14 cellular contexts compared by ENCODE assay signal in the genomic region with DNA sequence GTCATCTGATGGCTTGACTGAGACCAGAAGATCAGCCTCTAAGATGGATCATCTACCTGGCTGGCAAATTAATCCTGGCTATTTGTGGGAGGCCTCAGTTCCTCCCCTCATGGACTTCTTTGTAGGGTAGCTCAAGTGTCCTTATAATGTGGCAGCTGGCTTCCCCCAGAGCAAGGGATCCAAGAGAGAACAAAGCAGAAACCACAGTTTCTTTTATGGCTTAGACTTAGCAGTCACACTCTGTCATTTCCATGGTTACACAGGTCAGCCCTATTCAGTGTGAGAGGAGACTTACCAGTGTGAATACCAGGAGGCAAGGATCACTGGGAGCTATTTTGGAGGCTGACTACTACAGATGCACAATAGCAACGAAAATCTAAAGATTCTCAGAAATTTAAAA. TPM values are rescaled to one million over a fixed set of nuclear protein-coding genes. Genes with fewer than 3 reads are reported as not detected.
DNase-seq lines count a peak whose midpoint lies in the region; ATAC-seq and TF ChIP-seq lines count a peak whose summit lies in the region.
"Had no signal": no experiment of that assay in that cellular context is flagged by ENCODE, and none has a peak within 500 bp of the region (broad histone marks: within the 10 kb centered on the region; RNA-seq: fewer than 3 reads in every experiment).

No MANE protein-coding gene starts in this region.

- DNase-seq in GM13976 (ENCODE audit: low spot score): peak; percentile 24
- peak; percentile 16 for DNase-seq in NCI-H2227 (lab: John Stamatoyannopoulos, UW; ENCODE audit: unreplicated experiment)
- peak; percentile 54 for DNase-seq in medulla oblongata (ENCODE audit: extremely low spot score)
- no peak for DNase-seq in activated CD4-positive, alpha-beta T cell treated with anti-CD3 and anti-CD28 coated beads, Interleukin-2, amount 50 U/mL, for 4 hours
- DNase-seq in immature natural killer cell: no peak
- DNase-seq: NCI-H1048; stimulated activated CD4-positive, alpha-beta T cell treated with anti-CD3 and anti-CD28 coated beads, Interleukin-4, amount 100 ng/mL, for 4 hours had no signal

- peaks cover 3 to 7% (median 7%) of the 10 kb centered on the region in 3 donors for H3K27me3 Mint-ChIP-seq in immature natural killer cell (ENCODE audit: low read depth in 3 of 3)

- H3K4me3 Mint-ChIP-seq in immature natural killer cell: no peak overlapping the region
- H3K4me3 Mint-ChIP-seq: activated naive CD4-positive, alpha-beta T cell treated with anti-CD3 and anti-CD28 coated beads, Interleukin-2, amount 50 U/mL, for 24 hours; CD14-positive monocyte; stimulated activated naive CD8-positive, alpha-beta T cell treated with anti-CD3 and anti-CD28 coated beads, Interleukin-15, Interleukin-2, amounts not matched to agents 100 ng/mL and 50 ng/mL, for 24 hours had no signal

- no peak for TF ChIP-seq CTCF in GM13976 (IDR thresholded peaks at IDR 0.05; ENCODE audit: borderline replicate concordance, control extremely low read depth, extremely low read depth, insufficient read depth, missing control alignments)

- H3K36me3 Mint-ChIP-seq in immature natural killer cell: no peaks in the 10 kb centered on the region
- H3K36me3 Mint-ChIP-seq: activated naive CD4-positive, alpha-beta T cell treated with anti-CD3 and anti-CD28 coated beads, Interleukin-2, amount 50 U/mL, for 24 hours; CD14-positive monocyte had no signal

- no peaks in the 10 kb centered on the region for H3K9me3 Mint-ChIP-seq in immature natural killer cell
- H3K9me3 Mint-ChIP-seq: activated naive CD4-positive, alpha-beta T cell treated with anti-CD3 and anti-CD28 coated beads, Interleukin-2, amount 50 U/mL, for 24 hours; CD14-positive monocyte; stimulated activated naive CD8-positive, alpha-beta T cell treated with anti-CD3 and anti-CD28 coated beads, Interleukin-15, Interleukin-2, amounts not matched to agents 100 ng/mL and 50 ng/mL, for 24 hours had no signal

- in situ Hi-C loops in GM13976 (cut with MboI; ENCODE audit: low sequenced_read_pairs, unreplicated experiment): no loop called here

- H3K27ac Mint-ChIP-seq in immature natural killer cell: no peak overlapping the region
- H3K27ac Mint-ChIP-seq: activated naive CD4-positive, alpha-beta T cell treated with anti-CD3 and anti-CD28 coated beads, Interleukin-2, amount 50 U/mL, for 24 hours; CD14-positive monocyte; stimulated activated naive CD8-positive, alpha-beta T cell treated with anti-CD3 and anti-CD28 coated beads, Interleukin-15, Interleukin-2, amounts not matched to agents 100 ng/mL and 50 ng/mL, for 24 hours had no signal

- H3K4me1 Mint-ChIP-seq in immature natural killer cell: no peaks in the 10 kb centered on the region

- ATAC-seq in HG02852 (IDR thresholded peaks at IDR 0.05; ENCODE audit: unreplicated experiment) (peak; percentile 39), GM19397 (IDR thresholded peaks at IDR 0.05; ENCODE audit: unreplicated experiment) (no peak), GM21515 (IDR thresholded peaks at IDR 0.05; ENCODE audit: unreplicated experiment) (no peak)

RNA-seq across cellular contexts. Expression of gene ARL14, which starts 15.3 kb away (rescaled TPM):
- polyA plus RNA-seq in immature natural killer cell: not detected
- polyA plus RNA-seq: CD14-positive monocyte, fibroblast of lung had no signal

Comparison
In these comparisons a context has a peak if more than half of its experiments do, and no peak if none do; other contexts are left out.
1. DNase-seq: peak in GM13976 (single experiment), NCI-H2227 (single experiment) and medulla oblongata (single experiment); none in activated CD4-positive, alpha-beta T cell treated with anti-CD3 and anti-CD28 coated beads, Interleukin-2, amount 50 U/mL, for 4 hours (0 of 2) and immature natural killer cell (0 of 3).